ENCODE assay signal across 23 cellular contexts in the genomic region with DNA sequence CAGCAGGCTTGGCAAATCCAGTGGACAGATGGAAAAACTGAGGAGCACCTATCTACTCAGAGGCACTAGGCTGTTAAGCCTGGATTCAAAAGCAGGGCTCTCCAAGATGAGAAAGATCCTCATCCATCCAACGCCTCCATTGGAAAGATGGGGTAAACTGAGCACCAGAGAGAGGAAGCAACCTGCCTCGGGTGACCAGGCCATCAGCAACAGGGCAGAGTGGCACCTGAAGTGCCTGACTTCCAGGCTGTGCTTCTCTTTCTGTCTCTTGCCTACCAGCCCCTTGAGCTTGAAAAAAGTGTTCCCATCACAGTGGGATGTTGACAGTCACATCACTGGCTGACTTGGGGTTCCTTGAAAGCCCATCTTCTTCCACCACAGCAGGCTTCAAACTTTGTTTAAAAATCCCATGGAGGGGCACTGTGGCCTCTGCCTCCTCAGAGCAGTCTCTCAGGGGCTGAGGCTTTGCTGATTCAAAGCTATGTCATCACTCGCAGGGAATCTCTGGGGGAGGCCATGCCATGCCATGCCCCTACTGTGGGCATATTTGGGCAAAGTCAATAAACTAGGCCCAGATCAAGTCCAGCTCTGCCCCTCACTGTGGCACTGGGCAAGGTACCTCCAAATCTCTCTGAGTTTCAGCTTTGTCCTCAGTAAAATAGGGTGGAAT. TPM values are rescaled to one million over a fixed set of nuclear protein-coding genes. Genes with fewer than 3 reads are reported as not detected.
DNase-seq lines count a peak whose midpoint lies in the region; FAIRE-seq and TF ChIP-seq lines count a peak whose summit lies in the region.
"Had no signal": no experiment of that assay in that cellular context is flagged by ENCODE, and none has a peak within 500 bp of the region (broad histone marks: within the 10 kb centered on the region; RNA-seq: fewer than 3 reads in every experiment).

No MANE protein-coding gene starts in this region.

- H2AK5ac ChIP-seq in H9 (ENCODE audit: insufficient read length, low read length): no peak overlapping the region

- no peak overlapping the region for H2BK20ac ChIP-seq in H9 (ENCODE audit: low read depth, low read length, poor library complexity, severe bottlenecking)

- peak overlapping the region; percentile 6 for H3K4me2 ChIP-seq in osteoblast (ENCODE audit: insufficient read depth, low read length)
- no peak overlapping the region for H3K4me2 ChIP-seq in H9 (ENCODE audit: insufficient read depth, insufficient read length, low read length)

- H3K23me2 ChIP-seq in H9 (ENCODE audit: insufficient read length, low read depth, low read length, poor library complexity, severe bottlenecking): no peaks in the 10 kb centered on the region

- no peak overlapping the region for H3K9ac ChIP-seq in H9 (ENCODE audit: extremely low read depth, insufficient read length, low read length)

- no peak overlapping the region for H4K5ac ChIP-seq in H9 (ENCODE audit: insufficient read length, low read depth, low read length)

- H3K27me3 Mint-ChIP-seq in H9 (ENCODE audit: low read depth): peaks cover 7% of the 10 kb centered on the region
- H3K27me3 Mint-ChIP-seq: type B pancreatic cell had no signal

- H3K23ac ChIP-seq in H9 (ENCODE audit: insufficient read length, low read depth, low read length): no peak overlapping the region

- H3K9me3 ChIP-seq in osteoblast (ENCODE audit: low read depth, low read length) (no peaks in the 10 kb centered on the region), H9 (ENCODE audit: control insufficient read depth, low read depth, low read length) (no peaks in the 10 kb centered on the region)
- H3K9me3 ChIP-seq: esophagus squamous epithelium, lower lobe of right lung, pancreas, sigmoid colon had no signal

- H3K56ac ChIP-seq in H9 (ENCODE audit: insufficient read length, low read depth, low read length): no peak overlapping the region

- TF ChIP-seq CTCF in bronchial epithelial cell (IDR thresholded peaks at IDR 0.05; ENCODE audit: insufficient read depth, low read length, severe bottlenecking) (no peak), osteoblast (IDR thresholded peaks at IDR 0.05; ENCODE audit: extremely low read depth, low read depth, low read length) (no peak), H9 (conservative IDR thresholded peaks at IDR 0.05) (no peak)

- H4K20me1 ChIP-seq in osteoblast (ENCODE audit: insufficient read depth, low read length) (no peaks in the 10 kb centered on the region), H9 (ENCODE audit: control insufficient read depth, insufficient read depth, insufficient read length) (no peaks in the 10 kb centered on the region)

- whole genome bisulfite sequencing in H9 (ENCODE audit: extremely low coverage, insufficient read length, low lambda C conversion rate): no CpG with 5 or more reads among the region's 3 CpGs

- DNase-seq in EL (peak; percentile 48), HT1080 (ENCODE audit: low read depth) (peak; percentile 51), bronchial epithelial cell (ENCODE audit: low read depth) (peak; percentile 26), osteoblast (ENCODE audit: insufficient read length, low spot score, missing footprints) (peak; percentile 88), NCI-H1436 treated with DMSO at 0.1 percent for 48 hours (lab: John Stamatoyannopoulos, UW) (no peak), H9 (no peak)
- no peak for DNase-seq in activated CD4-positive, alpha-beta T cell treated with anti-CD3 and anti-CD28 coated beads for 48 hours
- no peak for DNase-seq in activated T-cell treated with anti-CD3 and anti-CD28 coated beads, Interleukin-2, amount 50 U/mL, for 48 hours
- DNase-seq: activated CD4-positive, alpha-beta T cell treated with anti-CD3 and anti-CD28 coated beads, Interleukin-2, amount 10 ng/mL, durations not matched to agents 7 days and 5 days; activated naive CD4-positive, alpha-beta T cell treated with Interleukin-2 at 50 U/mL for 16 hours; COR-L47; effector memory CD4-positive, alpha-beta T cell; esophagus squamous epithelium; lower lobe of right lung; MM.1S; NCI-H345; stimulated activated naive CD8-positive, alpha-beta T cell treated with anti-CD3 and anti-CD28 coated beads, Interleukin-15, Interleukin-2, amounts not matched to agents 100 U/mL and 50 U/mL, for 24 hours; SW 1271 had no signal

- H3K9me3 Mint-ChIP-seq in H9: no peaks in the 10 kb centered on the region
- H3K9me3 Mint-ChIP-seq: activated CD4-positive, alpha-beta T cell treated with anti-CD3 and anti-CD28 coated beads, Interleukin-2, amount 10 ng/mL, durations not matched to agents 7 days and 5 days; central memory CD8-positive, alpha-beta T cell; type B pancreatic cell had no signal

- H2BK120ac ChIP-seq in H9 (ENCODE audit: low read depth, low read length, poor library complexity, severe bottlenecking): no peak overlapping the region

- H2BK5ac ChIP-seq in H9 (ENCODE audit: insufficient read length, low read length): no peak overlapping the region

- H3K4me1 ChIP-seq in osteoblast (ENCODE audit: insufficient read depth, low read length): peaks cover 21% of the 10 kb centered on the region
- no peaks in the 10 kb centered on the region for H3K4me1 ChIP-seq in H9 (ENCODE audit: insufficient read depth, low read length)
- H3K4me1 ChIP-seq: lower lobe of right lung, pancreas had no signal

- H3K27ac Mint-ChIP-seq in H9: no peak overlapping the region
- H3K27ac Mint-ChIP-seq: type B pancreatic cell had no signal

- H3K4me3 ChIP-seq in bronchial epithelial cell (ENCODE audit: low read depth, low read length) (no peak overlapping the region), osteoblast (ENCODE audit: insufficient read depth, low read length) (no peak overlapping the region)
- H3K4me3 ChIP-seq: esophagus squamous epithelium, lower lobe of right lung, pancreas, sigmoid colon had no signal

- H4K91ac ChIP-seq in H9 (ENCODE audit: insufficient read length, low read depth, low read length): no peak overlapping the region

- no peaks in the 10 kb centered on the region for H3K36me3 Mint-ChIP-seq in H9 (ENCODE audit: insufficient read depth in 1 of 3, low read depth in 3 of 3)
- H3K36me3 Mint-ChIP-seq: type B pancreatic cell had no signal

- H3K4me3 Mint-ChIP-seq in H9: no peak overlapping the region
- H3K4me3 Mint-ChIP-seq: activated CD4-positive, alpha-beta T cell treated with anti-CD3 and anti-CD28 coated beads, Interleukin-2, amount 10 ng/mL, durations not matched to agents 7 days and 5 days; central memory CD8-positive, alpha-beta T cell; type B pancreatic cell had no signal

- no peak overlapping the region for H2BK12ac ChIP-seq in H9 (ENCODE audit: insufficient read length, low read depth, low read length)

- H3K14ac ChIP-seq in H9 (ENCODE audit: insufficient read depth, low read length): no peak overlapping the region

- H3K79me1 ChIP-seq in H9 (ENCODE audit: insufficient read depth, low read depth, low read length, poor library complexity, severe bottlenecking): no peaks in the 10 kb centered on the region

- FAIRE-seq in bronchial epithelial cell (lab: Jason Lieb, UNC): no peak
- FAIRE-seq: H1, pancreas had no signal

- H4K8ac ChIP-seq in H9 (replicated peaks; ENCODE audit: insufficient read length, low read depth, low read length): no peak overlapping the region

- no peak overlapping the region for H3T11ph ChIP-seq in H9 (ENCODE audit: low read length)

- no peaks in the 10 kb centered on the region for H3K36me3 ChIP-seq in bronchial epithelial cell (ENCODE audit: control insufficient read depth, insufficient read depth, low read length)
- no peaks in the 10 kb centered on the region for H3K36me3 ChIP-seq in osteoblast (ENCODE audit: insufficient read depth, low read length)
- H3K36me3 ChIP-seq: esophagus squamous epithelium, lower lobe of right lung, pancreas, sigmoid colon had no signal

- H3K27me3 ChIP-seq in bronchial epithelial cell (ENCODE audit: control insufficient read depth, insufficient read depth, low read length) (no peaks in the 10 kb centered on the region), osteoblast (ENCODE audit: insufficient read depth, low read length) (no peaks in the 10 kb centered on the region), H9 (ENCODE audit: insufficient read depth, low read length) (no peaks in the 10 kb centered on the region)
- H3K27me3 ChIP-seq: pancreas, sigmoid colon had no signal

- H2AFZ ChIP-seq in osteoblast (ENCODE audit: low read length) (no peak overlapping the region), H9 (ENCODE audit: low read length) (no peak overlapping the region)

- H2BK15ac ChIP-seq in H9 (ENCODE audit: low read depth, low read length): no peak overlapping the region

- peak overlapping the region; percentile 52 for H3K27ac ChIP-seq in osteoblast (ENCODE audit: low read depth, low read length)
- H3K27ac ChIP-seq in H9 (ENCODE audit: insufficient read length, low read depth, low read length): no peak overlapping the region
- H3K27ac ChIP-seq: lower lobe of right lung, pancreas, sigmoid colon had no signal

- H3K79me2 ChIP-seq in osteoblast (ENCODE audit: insufficient read depth, low read length): no peaks in the 10 kb centered on the region
- H3K79me2 ChIP-seq in H9 (ENCODE audit: insufficient read depth, low read length): no peaks in the 10 kb centered on the region

- no peak overlapping the region for H3K18ac ChIP-seq in H9 (ENCODE audit: insufficient read length, low read depth, low read length)

- H3K4ac ChIP-seq in H9 (ENCODE audit: low read depth, low read length): no peak overlapping the region

- H3K4me1 Mint-ChIP-seq in H9: no peaks in the 10 kb centered on the region
- H3K4me1 Mint-ChIP-seq: activated CD4-positive, alpha-beta T cell treated with anti-CD3 and anti-CD28 coated beads, Interleukin-2, amount 10 ng/mL, durations not matched to agents 7 days and 5 days; central memory CD8-positive, alpha-beta T cell had no signal

RNA-seq across cellular contexts. Expression of gene TGM2, which starts 44.8 kb away (rescaled TPM):
- 129 and 146 TPM in 2 replicates for total RNA-seq in HT1080 (2014; rRNA removed; shearing (Covaris generic))
- polyA plus RNA-seq in HT1080 (2015; cell fraction: cytosol; rRNA removed): 281 and 347 TPM in 2 replicates
- 481 and 525 TPM in 2 replicates for polyA plus RNA-seq in HT1080 (2015; cell fraction: nucleus; rRNA removed)
- total RNA-seq in bronchial epithelial cell: 0.51 and 5.5 TPM in 2 replicates
- 78.2 and 137 TPM in 2 replicates for total RNA-seq in osteoblast
- 1.1 and 1.4 TPM in 2 replicates for total RNA-seq in H9 (2021)

RNA-seq across cellular contexts. Expression of gene KIAA1755, which starts 50.7 kb away (rescaled TPM):
- 0.14 TPM in 1 of 2 replicates, not detected in the other for total RNA-seq in HT1080 (2014; rRNA removed; shearing (Covaris generic))
- polyA plus RNA-seq in HT1080 (2015; cell fraction: cytosol; rRNA removed): 0.32 and 0.53 TPM in 2 replicates
- 0.65 and 0.98 TPM in 2 replicates for polyA plus RNA-seq in HT1080 (2015; cell fraction: nucleus; rRNA removed)
- total RNA-seq in bronchial epithelial cell (not detected in 2 replicates), osteoblast (2.5 and 2.7 TPM in 2 replicates), H9 (2021) (0.17 and 0.18 TPM in 2 replicates)
- total RNA-seq: activated CD4-positive, alpha-beta T cell treated with anti-CD3 and anti-CD28 coated beads, Interleukin-2, amount 10 ng/mL, durations not matched to agents 7 days and 5 days; H1 had no signal

Comparison
In these comparisons a context has a peak if more than half of its experiments do, and no peak if none do; other contexts are left out.
1. DNase-seq: peak in EL (single experiment), HT1080 (single experiment), bronchial epithelial cell (single experiment) and osteoblast (single experiment); none in NCI-H1436 treated with DMSO at 0.1 percent for 48 hours (single experiment), activated CD4-positive, alpha-beta T cell treated with anti-CD3 and anti-CD28 coated beads for 48 hours (single experiment), activated T-cell treated with anti-CD3 and anti-CD28 coated beads, Interleukin-2, amount 50 U/mL, for 48 hours (0 of 2) and H9 (single experiment).
2. RNA of gene TGM2, which starts 44.8 kb away (total RNA-seq): 129 to 146 TPM in HT1080 and 78.2 to 137 TPM in osteoblast; 0.51 to 5.5 TPM in bronchial epithelial cell and 1.1 to 1.4 TPM in H9; every median in the first group is over 10 times any median in the second.